1 cellular context compared by ENCODE assay signal in the genomic region with DNA sequence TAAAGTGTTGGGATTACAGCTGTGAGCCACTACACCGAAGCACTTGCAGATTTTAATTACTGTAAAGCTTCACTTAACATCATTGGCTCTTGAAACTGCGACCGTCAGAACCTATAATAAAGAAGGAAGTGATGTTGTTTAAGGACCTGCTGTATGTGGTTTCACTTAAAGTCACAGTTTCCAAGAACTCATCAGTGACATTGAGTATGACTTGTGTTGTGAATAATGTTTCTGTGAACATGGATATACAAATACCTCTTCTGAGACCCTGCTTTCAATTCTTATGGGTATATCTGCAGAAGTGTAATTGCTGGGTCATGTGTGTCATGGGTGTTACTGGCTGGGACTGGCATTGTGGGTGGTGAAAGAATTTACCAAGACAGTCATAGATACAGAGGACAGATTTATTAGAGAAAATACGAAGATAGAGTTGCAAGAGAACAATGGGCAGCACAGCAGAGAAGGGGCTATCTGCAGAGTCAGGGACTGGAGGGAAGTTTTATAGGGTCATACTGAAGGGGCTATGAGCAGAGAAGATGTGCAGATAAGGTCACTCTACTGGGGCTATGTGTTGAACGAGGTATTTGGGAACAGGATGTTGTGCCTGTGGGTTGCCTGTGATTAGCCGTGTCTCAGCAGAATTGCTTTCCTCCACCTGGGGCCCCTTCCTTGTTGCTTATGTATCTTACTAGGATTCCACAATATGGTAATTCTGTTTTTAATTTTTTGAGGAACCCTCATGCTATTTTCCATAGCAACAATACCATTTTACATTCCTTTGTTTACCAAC.
TF ChIP-seq lines count a peak whose summit lies in the region.

No MANE protein-coding gene starts in this region.

TF ChIP-seq in HepG2, 621 proteins besides CTCF, POLR2A, EP300 and RAD21:
- TF ChIP-seq ZNF788 (CRISPR knock-in tag; IDR thresholded peaks at IDR 0.05; ENCODE audit: borderline replicate concordance) (no peak), PRPF4 (IDR thresholded peaks at IDR 0.05; ENCODE audit: low read depth, low read length, poor library complexity, severe bottlenecking) (no peak), MIER3 (CRISPR knock-in tag; IDR thresholded peaks at IDR 0.05; ENCODE audit: borderline replicate concordance) (no peak), ZNF572 (CRISPR knock-in tag; IDR thresholded peaks at IDR 0.05) (no peak), SALL1 (CRISPR knock-in tag; IDR thresholded peaks at IDR 0.05) (no peak)
